ENCODE assay signal across 7 cellular contexts in genomic region chr1:16243936-16244649, GRCh38. TPM values are rescaled to one million over a fixed set of nuclear protein-coding genes. Genes with fewer than 3 reads are reported as not detected.
A peak's percentile ranks its signal among the peaks of the same experiment; 100 is the strongest.
DNase-seq lines count a peak whose midpoint lies in the region; ATAC-seq and TF ChIP-seq lines count a peak whose summit lies in the region.

No MANE protein-coding gene starts in this region.

- peaks cover 0 to 9% of the 10 kb centered on the region in 2 donors for H3K36me3 ChIP-seq in gastrocnemius medialis

- DNase-seq in GM13976 (ENCODE audit: low spot score) (peak; percentile 81), NCI-H1694 treated with DMSO at 0.1 percent for 48 hours (lab: John Stamatoyannopoulos, UW) (peak; percentile 30), T-helper 2 cell (peak; percentile 31 to 79 (median 59)), amniotic stem cell (lab: John Stamatoyannopoulos, UW) (peak; percentile 45), hepatic stellate cell (ENCODE audit: low spot score) (peak; percentile 78), gastrocnemius medialis (peak; percentile 55 to 79)

- H3K4me1 ChIP-seq in gastrocnemius medialis, result peaks cover 26 to 27% of the 10 kb centered on the region in 2 donors

- no peak overlapping the region for H3K4me3 ChIP-seq in gastrocnemius medialis

- in situ Hi-C loops in GM13976 (cut with MboI; ENCODE audit: low sequenced_read_pairs, unreplicated experiment) (no loop called here), gastrocnemius medialis (cut with MboI; ENCODE audit: low sequenced_read_pairs in 4 of 4) (loop anchor here in 2 of 4 donors (5.0 to 25.0 kb wide), 2 partner anchors 118 to 123 kb away; partner anchors contain the start of genes SZRD1 (in 2 of the 2) and FBXO42 (in 1 of the 2))

- ATAC-seq in gastrocnemius medialis (peak in 1 of 2 donors; percentile 44), HG03342 (IDR thresholded peaks at IDR 0.05; ENCODE audit: unreplicated experiment) (no peak)

- intact Hi-C loops in gastrocnemius medialis (cut with DNase I; ENCODE audit: low total_unique reads), result loop anchor here (1.0 to 5.0 kb wide), 4 partner anchors 15 to 165 kb away; no protein-coding TSS in a partner anchor

- TF ChIP-seq CTCF in GM13976 (IDR thresholded peaks at IDR 0.05; ENCODE audit: borderline replicate concordance, control extremely low read depth, extremely low read depth, insufficient read depth, missing control alignments) (peak; percentile 72), gastrocnemius medialis (IDR thresholded peaks at IDR 0.05 in 4 of 5, conservative IDR thresholded peaks at IDR 0.05 in 1 of 5) (peak; percentile 77 to 88 (median 83))

- H3K27me3 ChIP-seq in gastrocnemius medialis, result no peaks in the 10 kb centered on the region

- no peak for TF ChIP-seq POLR2A in gastrocnemius medialis (IDR thresholded peaks at IDR 0.05)

- H3K9me3 ChIP-seq in gastrocnemius medialis, result no peaks in the 10 kb centered on the region

- H3K27ac ChIP-seq in gastrocnemius medialis, result peak overlapping the region in 1 of 4 donors; percentile 40

RNA-seq across cellular contexts. Expression of gene CPLANE2, which starts 7.1 kb away (rescaled TPM):
- 1 to 10 TPM in 3 of 4 donors, under 1 TPM in 1; 0.46 to 6.3 (median 3.1) TPM for total RNA-seq in gastrocnemius medialis

RNA-seq across cellular contexts. Expression of gene ARHGEF19, which starts 31.6 kb away (rescaled TPM):
- total RNA-seq in gastrocnemius medialis, result 1 to 10 TPM in 3 of 4 donors, under 1 TPM in 1; 0.68 to 3.0 (median 2.3) TPM

Comparison
In these comparisons a context has a peak if more than half of its experiments do, and no peak if none do; other contexts are left out.
1. DNase-seq: peak in every context shown above with its lines; median percentile 81 in GM13976; 78 in hepatic stellate cell; 67 in gastrocnemius medialis; 59 in T-helper 2 cell; 45 in amniotic stem cell; 30 in NCI-H1694 treated with DMSO at 0.1 percent for 48 hours.